ENCODE assay signal across 8 cellular contexts in genomic region chr1:114511048-114511785, GRCh38. TPM values are rescaled to one million over a fixed set of nuclear protein-coding genes. Genes with fewer than 3 reads are reported as not detected.
A peak's percentile ranks its signal among the peaks of the same experiment; 100 is the strongest.
DNase-seq lines count a peak whose midpoint lies in the region; ATAC-seq, FAIRE-seq and TF ChIP-seq lines count a peak whose summit lies in the region.

TRIM33 (minus strand) TSS chr1:114511203; CDS start chr1:114511076, 127 bp downstream.

- no peaks in the 10 kb centered on the region for H3K9me3 ChIP-seq in kidney (ENCODE audit: control insufficient read depth in 1 of 2, low read length in 2 of 2)

- peak within 1 kb of the TSS; percentile 93 for H3K27ac ChIP-seq in kidney (ENCODE audit: low read depth in 2 of 2, low read length in 2 of 2)

- H3K4me1 ChIP-seq in kidney (ENCODE audit: control insufficient read depth in 1 of 2, insufficient read depth in 1 of 2, low read depth in 1 of 2, low read length in 2 of 2), result peaks cover 9 to 15% of the 10 kb centered on the region in 2 donors

- ATAC-seq in GM19043 (IDR thresholded peaks at IDR 0.05; ENCODE audit: low read depth, unreplicated experiment) (peak; percentile 74), HG03354 (IDR thresholded peaks at IDR 0.05; ENCODE audit: poor library complexity, severe bottlenecking, unreplicated experiment) (peak; percentile 84)

- intact Hi-C loops in kidney (cut with DNase I), result no loop called here

- no peak for FAIRE-seq in kidney (lab: Jason Lieb, UNC)

- DNase-seq in AG20443 (ENCODE audit: low spot score) (peak; percentile 98), NCI-H446 (lab: John Stamatoyannopoulos, UW) (peak; percentile 77 to 98), cerebellum (ENCODE audit: low spot score) (peak; percentile 93), kidney (peak; percentile 97)
- DNase-seq in activated CD4-positive, alpha-beta T cell treated with anti-CD3 and anti-CD28 coated beads for 1 hour, result peak; percentile 90
- DNase-seq in stimulated activated CD4-positive, alpha-beta T cell treated with anti-CD3 and anti-CD28 coated beads, Interleukin-15, amount 100 ng/mL, for 1 hour (ENCODE audit: low read depth in 1 of 2, low spot score in 1 of 2), result peak; percentile 83 to 89

- H3K36me3 ChIP-seq in kidney (ENCODE audit: control insufficient read depth in 1 of 2, insufficient read depth in 2 of 2, low read length in 2 of 2), result no peaks in the 10 kb centered on the region

- peak within 1 kb of the TSS; percentile 88 to 91 for H3K4me3 ChIP-seq in kidney (ENCODE audit: low read length in 2 of 2)

- TF ChIP-seq CTCF in kidney (IDR thresholded peaks at IDR 0.05; ENCODE audit: borderline replicate concordance, extremely low read depth, insufficient read depth), result no peak

- peak within 1 kb of the TSS; percentile 92 to 93 for H3K9ac ChIP-seq in kidney (ENCODE audit: low read length in 2 of 2)

RNA-seq across cellular contexts. Expression of gene TRIM33, which starts in this region (rescaled TPM):
- total RNA-seq in cerebellum (85.7 TPM), kidney (36.2 TPM)
- 13.3 TPM for polyA plus RNA-seq in kidney (ENCODE audit: insufficient read depth, low read depth, low replicate concordance)

Comparison
In these comparisons a context has a peak if more than half of its experiments do, and no peak if none do; other contexts are left out.
1. Peak in every context shown above with its lines: DNase-seq, ATAC-seq, H3K4me3 ChIP-seq and H3K27ac ChIP-seq.